Comparison of ENCODE assay signal across 8 cellular contexts in genomic region chr19:47036233-47036651, GRCh38. TPM values are rescaled to one million over a fixed set of nuclear protein-coding genes. Genes with fewer than 3 reads are reported as not detected.
DNase-seq lines count a peak whose midpoint lies in the region; TF ChIP-seq lines count a peak whose summit lies in the region.

No MANE protein-coding gene starts in this region.

- no peak for TF ChIP-seq CTCF in WI38 (IDR thresholded peaks at IDR 0.05; ENCODE audit: low read depth, low read length)

- peak overlapping the region; percentile 56 to 89 (median 78) for H3K27ac Mint-ChIP-seq in CD8-positive, alpha-beta memory T cell

- H3K4me3 Mint-ChIP-seq in CD8-positive, alpha-beta memory T cell = peak overlapping the region; percentile 84 to 96 (median 91)

- CTCF ChIA-PET in CD8-positive, alpha-beta memory T cell (lab: Charles Lee) = interaction anchor here (0.6 to 5.3 kb wide), 28 partner anchors 8 to 288 kb away, joined by 3 to 35 read pairs (median 4); partner anchors contain the start of genes AP2S1, SAE1 and ZC3H4

- peaks cover 0 to 3% (median under 1%) of the 10 kb centered on the region in 3 donors for H3K36me3 Mint-ChIP-seq in CD8-positive, alpha-beta memory T cell

- POLR2A ChIA-PET in CD8-positive, alpha-beta memory T cell (lab: Charles Lee) = interaction anchor here (1.0 kb wide), 1 partner anchor 176 kb away, joined by 5 read pairs; the partner anchor contains the start of gene ARHGAP35

- H3K27me3 Mint-ChIP-seq in CD8-positive, alpha-beta memory T cell = peaks cover 8 to 13% of the 10 kb centered on the region in 2 donors

- H3K9me3 Mint-ChIP-seq in CD8-positive, alpha-beta memory T cell = no peaks in the 10 kb centered on the region

- no peaks in the 10 kb centered on the region for H3K36me3 ChIP-seq in CD8-positive, alpha-beta memory T cell (ENCODE audit: insufficient read depth, low read length)
- no peaks in the 10 kb centered on the region for H3K36me3 ChIP-seq in KOPT-K1 (ENCODE audit: insufficient read depth, low read length)

- peak overlapping the region; percentile 10 for H3K27ac ChIP-seq in CD8-positive, alpha-beta memory T cell (ENCODE audit: low read depth, low read length)
- peak overlapping the region; percentile 37 for H3K27ac ChIP-seq in KOPT-K1 (ENCODE audit: low read depth, low read length, poor library complexity, severe bottlenecking)

- no peaks in the 10 kb centered on the region for H3K9me3 ChIP-seq in CD8-positive, alpha-beta memory T cell (ENCODE audit: low read length)
- H3K9me3 ChIP-seq in KOPT-K1 (ENCODE audit: insufficient read depth, low read length, poor library complexity, severe bottlenecking) = no peaks in the 10 kb centered on the region

- H3K4me1 ChIP-seq in CD8-positive, alpha-beta memory T cell (ENCODE audit: insufficient read depth, low read length) = peaks cover 14% of the 10 kb centered on the region

- H3K27me3 ChIP-seq in CD8-positive, alpha-beta memory T cell (ENCODE audit: insufficient read depth, low read length, poor library complexity, severe bottlenecking) = no peaks in the 10 kb centered on the region

- peak overlapping the region; percentile 69 for H3K4me3 ChIP-seq in CD8-positive, alpha-beta memory T cell (ENCODE audit: low read length)
- H3K4me3 ChIP-seq in WI38 (ENCODE audit: low read depth, low read length) (peak overlapping the region; percentile 54), skeletal muscle cell (ENCODE audit: low read depth, low read length) (peak overlapping the region; percentile 47)

- H3K4me1 Mint-ChIP-seq in CD8-positive, alpha-beta memory T cell = peaks cover 16 to 24% (median 20%) of the 10 kb centered on the region in 3 donors

- peak in 1 of 5 donors; percentile 56 for DNase-seq in CD8-positive, alpha-beta memory T cell
- peak; percentile 25 for DNase-seq in glomerular visceral epithelial cell (ENCODE audit: extremely low spot score)
- no peak for DNase-seq in skeletal muscle cell (ENCODE audit: low read depth)
- DNase-seq in NCI-H2196 (lab: John Stamatoyannopoulos, UW; ENCODE audit: unreplicated experiment) = no peak
- no peak for DNase-seq in hippocampal formation (lab: John Stamatoyannopoulos, UW)
- no peak for DNase-seq in GM19240 (ENCODE audit: insufficient read length, low spot score)

RNA-seq across cellular contexts. Expression of gene TMEM160, which starts 12.2 kb away (rescaled TPM):
- total RNA-seq in CD8-positive, alpha-beta memory T cell = 10 to 100 TPM; 52.9 to 57.3 TPM
- 136 TPM for polyA plus RNA-seq in CD8-positive, alpha-beta memory T cell

RNA-seq across cellular contexts. Expression of gene NPAS1, which starts 16.6 kb away (rescaled TPM):
- total RNA-seq in CD8-positive, alpha-beta memory T cell = under 1 TPM; 0.24 to 0.37 TPM
- not detected for polyA plus RNA-seq in CD8-positive, alpha-beta memory T cell
